Comparison of ENCODE assay signal across 26 cellular contexts in the genomic region with DNA sequence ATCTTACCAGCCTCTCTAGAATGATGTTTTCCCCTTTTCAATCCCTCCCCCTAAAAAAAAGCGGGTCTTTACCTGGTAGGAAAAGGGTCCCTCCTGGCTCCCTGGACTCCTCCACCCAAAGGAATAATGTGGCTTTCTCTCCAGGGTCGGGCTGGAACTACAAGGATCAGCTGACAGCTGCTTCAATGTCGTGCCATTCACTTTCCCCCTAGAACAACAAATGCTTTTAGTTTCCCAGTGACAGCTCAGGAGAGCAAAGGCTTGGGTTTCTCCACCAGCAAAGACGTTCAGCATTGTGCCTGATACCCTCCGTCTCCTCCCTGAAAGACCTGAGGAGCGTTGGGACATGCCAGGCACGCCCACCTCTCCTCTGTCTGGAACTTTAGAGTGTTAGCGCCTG.
"Had no signal": no experiment of that assay in that cellular context is flagged by ENCODE, and none has a peak within 500 bp of the region (broad histone marks: within the 10 kb centered on the region; RNA-seq: fewer than 3 reads in every experiment).

No MANE protein-coding gene starts in this region.

- H3K27me3 ChIP-seq: ovary, thyroid gland had no signal

- H3K9me3 ChIP-seq: left ventricle myocardium inferior, mucosa of descending colon, ovary, psoas muscle, right atrium auricular region, stomach, thyroid gland, upper lobe of right lung had no signal

- H3K36me3 ChIP-seq: brain microvascular endothelial cell, left ventricle myocardium inferior, ovary, right atrium auricular region, stomach, thyroid gland, upper lobe of right lung had no signal

- FAIRE-seq: astrocyte, islet of Langerhans had no signal

- H3K4me1 ChIP-seq: psoas muscle, right atrium auricular region, stomach, thyroid gland, upper lobe of right lung had no signal

- H3K27ac ChIP-seq: brain microvascular endothelial cell, left ventricle myocardium inferior, ovary, psoas muscle, right atrium auricular region, stomach, thyroid gland, upper lobe of right lung had no signal

- H3K4me3 ChIP-seq: lung, mucosa of descending colon, ovary, right atrium auricular region, stomach, thyroid gland, upper lobe of right lung had no signal

- ATAC-seq: activated T-cell treated with anti-CD3 and anti-CD28 coated beads, Interleukin-2, amount 50 U/mL, for 4 hours; activated T-helper 17 cell treated with anti-CD3 and anti-CD28 coated beads, Interleukin-2, amount 50 U/mL, for 72 hours; effector memory CD8-positive, alpha-beta T cell; mucosa of descending colon; psoas muscle; stimulated activated naive B cell treated with anti-CD40 and anti-IgM and Interleukin-4, amounts not matched to agents 10 μg/mL and 1 μg/mL and 100 μg/mL, for 72 hours; upper lobe of right lung had no signal

- DNase-seq: activated CD4-positive, alpha-beta memory T cell treated with anti-CD3 and anti-CD28 coated beads for 36 hours; activated CD4-positive, alpha-beta T cell treated with anti-CD3 and anti-CD28 coated beads, Interleukin-2, amount 10 ng/mL, durations not matched to agents 24 days and 14 days; activated CD4-positive, CD25-positive, alpha-beta regulatory T cell treated with anti-CD3 and anti-CD28 coated beads, Interleukin-2, amount 50 U/mL, for 72 hours; activated gamma-delta T cell treated with Interleukin-2 at 50 U/mL for 16 hours; activated naive CD4-positive, alpha-beta T cell treated with anti-CD3 and anti-CD28 coated beads, Interleukin-2, amount 50 U/mL, for 16 hours; activated T-cell treated with anti-CD3 and anti-CD28 coated beads, Interleukin-2, amount 50 U/mL, for 4 hours; amniotic stem cell; brain microvascular endothelial cell; cortex of kidney; effector memory CD8-positive, alpha-beta T cell; left ventricle myocardium inferior; mucosa of descending colon; ovary; psoas muscle; stimulated activated CD4-positive, alpha-beta T cell treated with anti-CD3 and anti-CD28 coated beads, Interleukin-15, amount 100 ng/mL, for 24 hours; stimulated activated CD4-positive, alpha-beta T cell treated with anti-CD3 and anti-CD28 coated beads, Interleukin-2, amount 100 ng/mL, for 24 hours; stimulated activated naive B cell treated with anti-CD40 and anti-IgM and Interleukin-4, amounts not matched to agents 10 μg/mL and 1 μg/mL and 100 μg/mL, for 72 hours; stomach; T-helper 1 cell; thyroid gland; upper lobe of right lung had no signal
